Comparison of ENCODE assay signal across 9 cellular contexts in genomic region chr11:86066606-86067229, GRCh38. TPM values are rescaled to one million over a fixed set of nuclear protein-coding genes. Genes with fewer than 3 reads are reported as not detected.
DNase-seq lines count a peak whose midpoint lies in the region; ATAC-seq lines count a peak whose summit lies in the region.
"Had no signal": no experiment of that assay in that cellular context is flagged by ENCODE, and none has a peak within 500 bp of the region (broad histone marks: within the 10 kb centered on the region; RNA-seq: fewer than 3 reads in every experiment).

No MANE protein-coding gene starts in this region.

- H3K4me3 ChIP-seq in mononuclear cell (ENCODE audit: low read length): peak overlapping the region; percentile 71
- peak overlapping the region; percentile 93 to 100 for H3K4me3 ChIP-seq in aorta (ENCODE audit: low read length in 2 of 2)

- peaks cover 57% of the 10 kb centered on the region for H3K4me1 Mint-ChIP-seq in stimulated activated naive CD8-positive, alpha-beta T cell treated with anti-CD3 and anti-CD28 coated beads, Interleukin-15, Interleukin-2, amounts not matched to agents 100 ng/mL and 50 ng/mL, for 24 hours (ENCODE audit: low read depth)
- H3K4me1 Mint-ChIP-seq in central memory CD8-positive, alpha-beta T cell: peaks cover 40% of the 10 kb centered on the region

- H3K36me3 ChIP-seq in aorta (ENCODE audit: control insufficient read depth in 1 of 2, insufficient read depth in 2 of 2, low read length in 1 of 2): no peaks in the 10 kb centered on the region

- H3K9me3 ChIP-seq in mononuclear cell (ENCODE audit: low read depth, low read length) (no peaks in the 10 kb centered on the region), aorta (ENCODE audit: control insufficient read depth, low read length) (no peaks in the 10 kb centered on the region)

- 0% methylated on average over 7 of the region's 7 CpGs for WGBS in aorta, 2 donors

- H3K27me3 ChIP-seq in mononuclear cell (ENCODE audit: insufficient read depth, low read length) (no peaks in the 10 kb centered on the region), aorta (ENCODE audit: control insufficient read depth in 1 of 2, insufficient read depth in 2 of 2, low read length in 1 of 2) (no peaks in the 10 kb centered on the region)

- H3K27ac Mint-ChIP-seq in stimulated activated naive CD8-positive, alpha-beta T cell treated with anti-CD3 and anti-CD28 coated beads, Interleukin-15, Interleukin-2, amounts not matched to agents 100 ng/mL and 50 ng/mL, for 24 hours: peak overlapping the region; percentile 95
- H3K27ac Mint-ChIP-seq in central memory CD8-positive, alpha-beta T cell (ENCODE audit: low read depth): peak overlapping the region; percentile 98

- no peaks in the 10 kb centered on the region for H3K27me3 Mint-ChIP-seq in stimulated activated naive CD8-positive, alpha-beta T cell treated with anti-CD3 and anti-CD28 coated beads, Interleukin-15, Interleukin-2, amounts not matched to agents 100 ng/mL and 50 ng/mL, for 24 hours
- H3K27me3 Mint-ChIP-seq in central memory CD8-positive, alpha-beta T cell: no peaks in the 10 kb centered on the region

- DNase-seq in stimulated activated naive CD8-positive, alpha-beta T cell treated with anti-CD3 and anti-CD28 coated beads, Interleukin-15, Interleukin-2, amounts not matched to agents 100 U/mL and 50 U/mL, for 24 hours: no peak
- DNase-seq in central memory CD8-positive, alpha-beta T cell (ENCODE audit: low spot score in 2 of 2): no peak
- no peak for DNase-seq in aorta
- DNase-seq in hepatic stellate cell (ENCODE audit: low spot score): no peak
- DNase-seq in posterior vena cava (ENCODE audit: low spot score): no peak
- DNase-seq: stimulated activated CD4-positive, alpha-beta T cell treated with anti-CD3 and anti-CD28 coated beads, Interleukin-2, amount 100 ng/mL, for 24 hours had no signal

- intact Hi-C loops in aorta (cut with DNase I): no loop called here
- intact Hi-C loops in posterior vena cava (cut with DNase I): loop anchor here in 1 of 2 donors (10.0 kb wide), 1 partner anchor 128 kb away; no protein-coding TSS in a partner anchor

- H3K4me1 ChIP-seq in mononuclear cell (ENCODE audit: insufficient read depth, low read length) (peaks cover 36% of the 10 kb centered on the region), aorta (ENCODE audit: control insufficient read depth in 1 of 2, insufficient read depth in 2 of 2, low read length in 2 of 2) (no peaks in the 10 kb centered on the region)

- H3K36me3 Mint-ChIP-seq in stimulated activated naive CD8-positive, alpha-beta T cell treated with anti-CD3 and anti-CD28 coated beads, Interleukin-15, Interleukin-2, amounts not matched to agents 100 ng/mL and 50 ng/mL, for 24 hours (ENCODE audit: low read depth): peaks cover 38% of the 10 kb centered on the region
- peaks cover 17% of the 10 kb centered on the region for H3K36me3 Mint-ChIP-seq in central memory CD8-positive, alpha-beta T cell (ENCODE audit: insufficient read depth)

- peak overlapping the region; percentile 96 for H3K4me3 Mint-ChIP-seq in stimulated activated naive CD8-positive, alpha-beta T cell treated with anti-CD3 and anti-CD28 coated beads, Interleukin-15, Interleukin-2, amounts not matched to agents 100 ng/mL and 50 ng/mL, for 24 hours
- H3K4me3 Mint-ChIP-seq in central memory CD8-positive, alpha-beta T cell: peak overlapping the region; percentile 94

- ATAC-seq in stimulated activated naive CD8-positive, alpha-beta T cell treated with anti-CD3 and anti-CD28 coated beads, Interleukin-15, Interleukin-2, amounts not matched to agents 100 U/mL and 50 U/mL, for 24 hours: no peak
- ATAC-seq in central memory CD8-positive, alpha-beta T cell (replicated peaks; ENCODE audit: extremely low read depth, poor library complexity, severe bottlenecking): no peak
- ATAC-seq in aorta (ENCODE audit: low FRiP score): no peak
- ATAC-seq in GM21786 (IDR thresholded peaks at IDR 0.05; ENCODE audit: unreplicated experiment): no peak

- H3K9me3 Mint-ChIP-seq in stimulated activated naive CD8-positive, alpha-beta T cell treated with anti-CD3 and anti-CD28 coated beads, Interleukin-15, Interleukin-2, amounts not matched to agents 100 ng/mL and 50 ng/mL, for 24 hours: no peaks in the 10 kb centered on the region
- no peaks in the 10 kb centered on the region for H3K9me3 Mint-ChIP-seq in central memory CD8-positive, alpha-beta T cell

- peak overlapping the region in 1 of 2 donors; percentile 49 for H3K27ac ChIP-seq in aorta (ENCODE audit: low read depth in 1 of 2, low read length in 2 of 2)

RNA-seq across cellular contexts. Expression of gene PICALM, which starts 2.2 kb away (rescaled TPM):
- total RNA-seq in mononuclear cell (416 TPM), aorta (100 to 1,000 TPM; 306 to 486 TPM), posterior vena cava (100 to 1,000 TPM; 237 to 371 TPM)
- 100 to 1,000 TPM in 1 of 2 donors, 10 to 100 TPM in 1; 94.5 to 101 TPM for polyA plus RNA-seq in aorta
